In the genomic region with DNA sequence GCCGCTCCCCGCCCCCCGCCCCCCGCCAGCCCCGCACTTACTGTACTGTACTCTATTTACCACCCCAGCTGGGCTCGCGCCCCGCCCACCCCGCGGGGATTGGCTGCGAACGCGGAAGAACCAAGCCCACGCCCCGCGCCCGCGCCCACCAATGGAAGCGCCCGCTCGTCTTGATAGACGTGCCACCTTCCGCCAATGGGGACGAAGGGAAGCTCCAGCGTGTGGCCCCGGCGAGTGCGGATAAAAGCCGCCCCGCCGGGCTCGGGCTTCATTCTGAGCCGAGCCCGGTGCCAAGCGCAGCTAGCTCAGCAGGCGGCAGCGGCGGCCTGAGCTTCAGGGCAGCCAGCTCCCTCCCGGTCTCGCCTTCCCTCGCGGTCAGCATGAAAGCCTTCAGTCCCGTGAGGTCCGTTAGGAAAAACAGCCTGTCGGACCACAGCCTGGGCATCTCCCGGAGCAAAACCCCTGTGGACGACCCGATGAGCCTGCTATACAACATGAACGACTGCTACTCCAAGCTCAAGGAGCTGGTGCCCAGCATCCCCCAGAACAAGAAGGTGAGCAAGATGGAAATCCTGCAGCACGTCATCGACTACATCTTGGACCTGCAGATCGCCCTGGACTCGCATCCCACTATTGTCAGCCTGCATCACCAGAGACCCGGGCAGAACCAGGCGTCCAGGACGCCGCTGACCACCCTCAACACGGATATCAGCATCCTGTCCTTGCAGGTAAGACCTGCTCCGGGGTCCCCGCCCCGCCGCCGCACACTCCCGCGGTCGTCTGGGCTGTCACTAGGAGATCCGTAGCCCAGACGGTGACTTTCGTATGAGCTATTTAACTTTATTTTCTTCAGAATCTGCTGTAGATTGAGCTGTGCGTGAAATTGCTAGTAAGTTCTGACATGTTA, we compare ENCODE assay signal across 8 cellular contexts.
DNase-seq lines count a peak whose midpoint lies in the region; ATAC-seq and TF ChIP-seq lines count a peak whose summit lies in the region.

A gene with protein sequence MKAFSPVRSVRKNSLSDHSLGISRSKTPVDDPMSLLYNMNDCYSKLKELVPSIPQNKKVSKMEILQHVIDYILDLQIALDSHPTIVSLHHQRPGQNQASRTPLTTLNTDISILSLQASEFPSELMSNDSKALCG (plus strand): TSS at position 271 of the 907 bp plus-strand sequence. CDS start 110 bp downstream, at position 381.

- H3K4me1 Mint-ChIP-seq in activated naive CD4-positive, alpha-beta T cell treated with anti-CD3 and anti-CD28 coated beads, Interleukin-2, amount 50 U/mL, for 24 hours, result peaks cover 43% of the 10 kb centered on the region

- no peaks in the 10 kb centered on the region for H3K9me3 Mint-ChIP-seq in activated naive CD4-positive, alpha-beta T cell treated with anti-CD3 and anti-CD28 coated beads, Interleukin-2, amount 50 U/mL, for 24 hours

- no peak for TF ChIP-seq CTCF in GM10266 (IDR thresholded peaks at IDR 0.05; ENCODE audit: control insufficient read depth, insufficient read depth, low read depth, missing control alignments)

- peak within 1 kb of the TSS; percentile 96 for H3K4me3 Mint-ChIP-seq in activated naive CD4-positive, alpha-beta T cell treated with anti-CD3 and anti-CD28 coated beads, Interleukin-2, amount 50 U/mL, for 24 hours

- peak; percentile 66 for ATAC-seq in HG02623 (IDR thresholded peaks at IDR 0.05; ENCODE audit: unreplicated experiment)

- H3K36me3 Mint-ChIP-seq in activated naive CD4-positive, alpha-beta T cell treated with anti-CD3 and anti-CD28 coated beads, Interleukin-2, amount 50 U/mL, for 24 hours, result peaks cover 1% of the 10 kb centered on the region

- H3K27ac Mint-ChIP-seq in activated naive CD4-positive, alpha-beta T cell treated with anti-CD3 and anti-CD28 coated beads, Interleukin-2, amount 50 U/mL, for 24 hours, result peak within 1 kb of the TSS; percentile 97

- DNase-seq in GM10266 (ENCODE audit: extremely low spot score) (peak; percentile 99), NCI-H1105 (lab: John Stamatoyannopoulos, UW) (peak; percentile 97), SKM-1 (lab: John Stamatoyannopoulos, UW; ENCODE audit: unreplicated experiment) (peak; percentile 85), germinal center (ENCODE audit: low spot score) (peak; percentile 100), nucleus accumbens (lab: John Stamatoyannopoulos, UW) (peak; percentile 79 to 100 (median 97)), superior temporal gyrus (ENCODE audit: extremely low spot score) (peak; percentile 99)

- H3K27me3 Mint-ChIP-seq in activated naive CD4-positive, alpha-beta T cell treated with anti-CD3 and anti-CD28 coated beads, Interleukin-2, amount 50 U/mL, for 24 hours, result peaks cover 10% of the 10 kb centered on the region

Comparison
In these comparisons a context has a peak if more than half of its experiments do, and no peak if none do; other contexts are left out.
1. Peak in every context shown above with its lines: DNase-seq and ATAC-seq.